In the genomic region with DNA sequence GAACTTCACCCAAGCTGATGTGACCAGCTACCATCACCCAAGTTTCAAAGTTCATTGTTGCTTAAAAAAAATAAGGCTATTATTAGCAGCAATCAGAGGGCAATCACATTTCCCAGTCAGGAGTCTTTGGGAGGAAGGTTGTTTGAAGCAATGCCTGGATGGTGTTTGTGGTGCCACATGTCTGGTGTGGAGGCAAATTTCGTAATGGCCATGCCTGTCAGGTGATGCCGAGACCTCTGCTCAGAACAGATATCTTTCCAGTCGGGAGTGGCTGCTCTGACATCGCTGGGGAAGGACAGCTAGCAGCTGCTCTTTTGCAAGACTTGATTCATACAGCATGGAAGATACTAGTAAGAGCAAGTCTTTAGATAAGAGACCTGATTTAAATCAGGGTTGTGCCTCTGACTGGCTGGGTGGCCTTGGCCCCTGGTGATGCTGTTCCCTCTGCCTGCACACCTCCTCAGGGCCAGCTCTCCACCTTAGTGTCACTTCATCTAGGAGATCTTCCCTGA, we compare ENCODE assay signal across 15 cellular contexts.
DNase-seq lines count a peak whose midpoint lies in the region; ATAC-seq and TF ChIP-seq lines count a peak whose summit lies in the region.
"Had no signal": no experiment of that assay in that cellular context is flagged by ENCODE, and none has a peak within 500 bp of the region (broad histone marks: within the 10 kb centered on the region; RNA-seq: fewer than 3 reads in every experiment).

No MANE protein-coding gene starts in this region.

- no peaks in the 10 kb centered on the region for H3K36me3 ChIP-seq in Caco-2 (ENCODE audit: control insufficient read depth, insufficient read depth, low read length)
- H3K36me3 ChIP-seq in body of pancreas (replicated peaks in 1 of 2; ENCODE audit: insufficient read depth in 1 of 2, low read depth in 2 of 2) = no peaks in the 10 kb centered on the region
- no peaks in the 10 kb centered on the region for H3K36me3 ChIP-seq in right atrium auricular region
- H3K36me3 ChIP-seq in psoas muscle (ENCODE audit: insufficient read depth in 1 of 2, low read depth in 1 of 2) = no peaks in the 10 kb centered on the region
- no peaks in the 10 kb centered on the region for H3K36me3 ChIP-seq in colonic mucosa

- no peak overlapping the region for H3K9ac ChIP-seq in colonic mucosa (ENCODE audit: low read depth in 2 of 2, low read length in 2 of 2)

- H3K9me3 ChIP-seq in Caco-2 = no peaks in the 10 kb centered on the region
- no peaks in the 10 kb centered on the region for H3K9me3 ChIP-seq in body of pancreas
- no peaks in the 10 kb centered on the region for H3K9me3 ChIP-seq in right atrium auricular region
- no peaks in the 10 kb centered on the region for H3K9me3 ChIP-seq in psoas muscle
- H3K9me3 ChIP-seq in colonic mucosa = no peaks in the 10 kb centered on the region

- no peaks in the 10 kb centered on the region for H3K36me3 Mint-ChIP-seq in Caco-2 (ENCODE audit: insufficient read depth, unreplicated experiment)
- H3K36me3 Mint-ChIP-seq in natural killer cell = no peaks in the 10 kb centered on the region
- H3K36me3 Mint-ChIP-seq: activated naive CD8-positive, alpha-beta T cell had no signal

- H3K4me3 ChIP-seq in Caco-2 (ENCODE audit: low read depth, low read length) (no peak overlapping the region), body of pancreas (no peak overlapping the region), right atrium auricular region (no peak overlapping the region), psoas muscle (no peak overlapping the region), colonic mucosa (no peak overlapping the region)

- peak in 1 of 3 donors; percentile 19 for TF ChIP-seq POLR2A in body of pancreas (IDR thresholded peaks at IDR 0.05)

- H3K4me1 ChIP-seq in Caco-2 (no peaks in the 10 kb centered on the region), body of pancreas (peaks cover 88% of the 10 kb centered on the region), right atrium auricular region (peaks cover 0 to 21% of the 10 kb centered on the region in 2 donors), psoas muscle (peaks cover 40% of the 10 kb centered on the region), colonic mucosa (peaks cover 4% of the 10 kb centered on the region)

- peaks cover 7% of the 10 kb centered on the region for H3K4me1 Mint-ChIP-seq in Caco-2 (ENCODE audit: low read depth, unreplicated experiment)
- peaks cover 19 to 22% of the 10 kb centered on the region in 2 donors for H3K4me1 Mint-ChIP-seq in natural killer cell

- H3K27ac Mint-ChIP-seq in Caco-2 (ENCODE audit: unreplicated experiment) (no peak overlapping the region), natural killer cell (no peak overlapping the region)
- H3K27ac Mint-ChIP-seq: activated naive CD8-positive, alpha-beta T cell had no signal

- peak; percentile 32 to 66 for DNase-seq in Caco-2
- DNase-seq in body of pancreas = peak; percentile 54 to 76 (median 71)
- peak; percentile 67 for DNase-seq in right atrium auricular region (ENCODE audit: low spot score)
- peak; percentile 75 to 88 for DNase-seq in psoas muscle
- DNase-seq in colonic mucosa = no peak
- DNase-seq in natural killer cell = no peak
- DNase-seq in activated effector memory CD4-positive, alpha-beta T cell treated with Interleukin-2 at 50 U/mL for 16 hours = no peak
- DNase-seq: cortex of kidney; H7; kidney glomerular epithelial cell; NCI-H1092; NCI-H345; stimulated activated CD4-positive, alpha-beta T cell treated with anti-CD3 and anti-CD28 coated beads, Interleukin-1b, Interleukin-23, amount 100 ng/mL, for 48 hours had no signal

- H3K27me3 Mint-ChIP-seq in Caco-2 (ENCODE audit: insufficient read depth, unreplicated experiment) = no peaks in the 10 kb centered on the region
- H3K27me3 Mint-ChIP-seq in natural killer cell (ENCODE audit: low read depth in 2 of 2) = peaks cover 0 to 5% of the 10 kb centered on the region in 2 donors
- H3K27me3 Mint-ChIP-seq: activated naive CD8-positive, alpha-beta T cell had no signal

- H3K4me3 Mint-ChIP-seq in Caco-2 (ENCODE audit: unreplicated experiment) = no peak overlapping the region
- no peak overlapping the region for H3K4me3 Mint-ChIP-seq in natural killer cell
- H3K4me3 Mint-ChIP-seq: activated naive CD8-positive, alpha-beta T cell had no signal

- TF ChIP-seq CTCF in Caco-2 (IDR thresholded peaks at IDR 0.05; ENCODE audit: insufficient read depth in 1 of 2, low read depth in 1 of 2, low read length in 1 of 2, severe bottlenecking in 1 of 2, unreplicated experiment in 1 of 2) = no peak
- TF ChIP-seq CTCF in body of pancreas (IDR thresholded peaks at IDR 0.05) = no peak
- no peak for TF ChIP-seq CTCF in right atrium auricular region (IDR thresholded peaks at IDR 0.05)
- no peak for TF ChIP-seq CTCF in psoas muscle (IDR thresholded peaks at IDR 0.05)
- no peak for TF ChIP-seq CTCF in colonic mucosa (IDR thresholded peaks at IDR 0.05)
- TF ChIP-seq CTCF in natural killer cell (IDR thresholded peaks at IDR 0.05) = no peak

- POLR2A ChIA-PET in Caco-2 (lab: Charles Lee) = no interaction called here

- H3K9me3 Mint-ChIP-seq in Caco-2 (ENCODE audit: unreplicated experiment) = no peaks in the 10 kb centered on the region
- H3K9me3 Mint-ChIP-seq in natural killer cell = no peaks in the 10 kb centered on the region

- CTCF ChIA-PET in Caco-2 (lab: Charles Lee) = no interaction called here

- intact Hi-C loops in Caco-2 (cut with micrococcal nuclease; ENCODE audit: unreplicated experiment) = no loop called here
- intact Hi-C loops in body of pancreas (cut with DNase I) = no loop called here
- intact Hi-C loops in psoas muscle (cut with DNase I) = loop anchor here (2.0 to 10.0 kb wide), 6 partner anchors 36 to 733 kb away; a partner anchor contains a TSS
- intact Hi-C loops in colonic mucosa (cut with DNase I) = no loop called here
- intact Hi-C loops in natural killer cell (cut with micrococcal nuclease) = no loop called here

- H3K27ac ChIP-seq in body of pancreas (peak overlapping the region; percentile 18 to 59 (median 28)), right atrium auricular region (peak overlapping the region in 1 of 2 donors; percentile 63), psoas muscle (peak overlapping the region; percentile 97), colonic mucosa (no peak overlapping the region)

- WGBS in body of pancreas, 2 donors = 23 to 40% methylated on average over 4 of the region's 4 CpGs
- 29 to 44% (median 43%) methylated on average over 4 of the region's 4 CpGs for WGBS in psoas muscle, 3 donors

- no TSS peak for BruUV-seq in Caco-2 (replicated peaks; lab: Mats Ljungman, UMichigan)

- no peaks in the 10 kb centered on the region for H3K27me3 ChIP-seq in Caco-2 (replicated peaks; ENCODE audit: control insufficient read depth, insufficient read depth, low read length)
- no peaks in the 10 kb centered on the region for H3K27me3 ChIP-seq in body of pancreas
- H3K27me3 ChIP-seq in right atrium auricular region = no peaks in the 10 kb centered on the region
- H3K27me3 ChIP-seq in psoas muscle (ENCODE audit: insufficient read depth in 3 of 3, low read length in 2 of 3) = no peaks in the 10 kb centered on the region
- H3K27me3 ChIP-seq in colonic mucosa = no peaks in the 10 kb centered on the region

- peak; percentile 49 for ATAC-seq in body of pancreas
- ATAC-seq in psoas muscle = peak; percentile 86 to 90 (median 88)
- ATAC-seq in HG03469 (IDR thresholded peaks at IDR 0.05; ENCODE audit: unreplicated experiment) = no peak
- ATAC-seq in natural killer cell = no peak

Comparison
In these comparisons a context has a peak if more than half of its experiments do, and no peak if none do; other contexts are left out.
1. DNase-seq: peak in Caco-2 (2 of 2), body of pancreas (4 of 4), right atrium auricular region (single experiment) and psoas muscle (2 of 2); none in colonic mucosa (single experiment), natural killer cell (single experiment) and activated effector memory CD4-positive, alpha-beta T cell treated with Interleukin-2 at 50 U/mL for 16 hours (single experiment).
2. ATAC-seq: peak in body of pancreas (single experiment) and psoas muscle (4 of 4); none in HG03469 (single experiment) and natural killer cell (0 of 3).
3. intact Hi-C loops: an anchor here in psoas muscle (2.0 to 10.0 kb wide); none called in Caco-2, body of pancreas, colonic mucosa and natural killer cell.